ENCODE assay signal across 9 cellular contexts in genomic region chr5:124056326-124057160, GRCh38.
A peak's percentile ranks its signal among the peaks of the same experiment; 100 is the strongest.
DNase-seq lines count a peak whose midpoint lies in the region; ATAC-seq and TF ChIP-seq lines count a peak whose summit lies in the region.
"Had no signal": no experiment of that assay in that cellular context is flagged by ENCODE, and none has a peak within 500 bp of the region (broad histone marks: within the 10 kb centered on the region; RNA-seq: fewer than 3 reads in every experiment).

No MANE protein-coding gene starts in this region.

- no peak overlapping the region for H3K27ac Mint-ChIP-seq in stimulated activated effector memory CD8-positive, alpha-beta T cell treated with anti-CD3 and anti-CD28 coated beads, Interleukin-12 subunit alpha, Interleukin-12 subunit beta, amount 100 ng/mL, for 72 hours

- intact Hi-C loops in lower lobe of right lung (cut with DNase I), result no loop called here

- DNase-seq in lower lobe of right lung (peak; percentile 51), AG08396 (ENCODE audit: low spot score) (no peak), GM19238 (ENCODE audit: insufficient read length, low spot score) (no peak), dedifferentiated amniotic fluid mesenchymal stem cell (ENCODE audit: extremely low spot score) (no peak)
- no peak for DNase-seq in stimulated activated effector memory CD8-positive, alpha-beta T cell treated with anti-CD3 and anti-CD28 coated beads, Interleukin-12 subunit alpha, Interleukin-12 subunit beta, amount 100 ng/mL, for 72 hours (ENCODE audit: low spot score in 2 of 2)

- H3K9me3 Mint-ChIP-seq in stimulated activated effector memory CD8-positive, alpha-beta T cell treated with anti-CD3 and anti-CD28 coated beads, Interleukin-12 subunit alpha, Interleukin-12 subunit beta, amount 100 ng/mL, for 72 hours, result peaks cover 8% of the 10 kb centered on the region

- no peak for TF ChIP-seq CTCF in lower lobe of right lung (IDR thresholded peaks at IDR 0.05)

- peak overlapping the region; percentile 18 for H3K4me3 ChIP-seq in lower lobe of right lung
- H3K4me3 ChIP-seq: smooth muscle cell had no signal

- H3K4me1 Mint-ChIP-seq in stimulated activated effector memory CD8-positive, alpha-beta T cell treated with anti-CD3 and anti-CD28 coated beads, Interleukin-12 subunit alpha, Interleukin-12 subunit beta, amount 100 ng/mL, for 72 hours, result no peaks in the 10 kb centered on the region

- no peak overlapping the region for H3K27ac ChIP-seq in lower lobe of right lung

- H3K4me1 ChIP-seq in lower lobe of right lung, result peaks cover 21% of the 10 kb centered on the region

- H3K27me3 ChIP-seq in lower lobe of right lung (ENCODE audit: low read depth), result no peaks in the 10 kb centered on the region

- H3K36me3 Mint-ChIP-seq in stimulated activated effector memory CD8-positive, alpha-beta T cell treated with anti-CD3 and anti-CD28 coated beads, Interleukin-12 subunit alpha, Interleukin-12 subunit beta, amount 100 ng/mL, for 72 hours, result no peaks in the 10 kb centered on the region

- ATAC-seq in GM18498 (IDR thresholded peaks at IDR 0.05; ENCODE audit: unreplicated experiment), result peak; percentile 79
- peak; percentile 77 for ATAC-seq in GM21528 (IDR thresholded peaks at IDR 0.05; ENCODE audit: low FRiP score, unreplicated experiment)
- ATAC-seq in HG03460 (IDR thresholded peaks at IDR 0.05; ENCODE audit: unreplicated experiment), result peak; percentile 69
- ATAC-seq in lower lobe of right lung, result peak; percentile 80 to 85
- ATAC-seq in stimulated activated effector memory CD8-positive, alpha-beta T cell treated with anti-CD3 and anti-CD28 coated beads, Interleukin-12 subunit alpha, Interleukin-12 subunit beta, amount 100 ng/mL, for 72 hours, result no peak

- H3K4me3 Mint-ChIP-seq in stimulated activated effector memory CD8-positive, alpha-beta T cell treated with anti-CD3 and anti-CD28 coated beads, Interleukin-12 subunit alpha, Interleukin-12 subunit beta, amount 100 ng/mL, for 72 hours, result no peak overlapping the region

- no peaks in the 10 kb centered on the region for H3K9me3 ChIP-seq in lower lobe of right lung

- H3K36me3 ChIP-seq in lower lobe of right lung, result no peaks in the 10 kb centered on the region
